In the genomic region with DNA sequence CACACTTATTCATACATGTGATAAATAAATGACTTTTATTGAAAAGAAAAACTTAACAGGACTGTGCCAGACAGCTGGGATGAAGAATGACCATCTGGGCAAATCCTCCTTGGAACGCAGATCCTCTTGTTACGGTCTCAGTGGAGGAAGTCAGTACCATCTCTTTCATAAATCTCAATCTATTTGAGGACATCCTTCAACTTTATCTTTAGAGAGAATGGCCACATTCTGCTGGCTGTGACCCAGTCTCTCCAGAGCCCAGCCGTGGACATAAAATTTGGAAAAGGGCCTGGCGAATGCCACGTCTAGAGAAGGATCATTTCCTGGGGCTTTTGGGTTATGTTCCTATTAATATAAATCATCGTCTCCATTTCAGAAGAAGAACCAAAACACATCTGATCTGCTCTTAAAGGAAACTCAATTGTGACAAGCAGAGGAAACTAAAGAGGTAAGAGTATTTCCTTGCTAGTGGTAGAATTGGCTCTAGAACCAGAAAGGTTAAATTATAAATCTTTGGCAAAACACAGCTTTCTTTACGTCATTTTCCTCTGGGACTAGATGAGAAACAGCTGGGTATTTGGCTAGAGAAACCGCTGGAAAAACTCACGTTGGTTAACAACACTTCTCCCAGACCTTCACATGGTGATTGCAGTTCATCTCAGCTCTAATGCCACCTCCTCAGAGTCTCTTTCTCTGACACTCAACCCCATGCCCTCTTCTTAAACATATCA, we compare ENCODE assay signal across 1 cellular context.
TF ChIP-seq lines count a peak whose summit lies in the region.

No MANE protein-coding gene starts in this region.

TF ChIP-seq in IMR-90, 13 proteins besides CTCF, POLR2A, EP300 and RAD21:
- TF ChIP-seq RFX5 (IDR thresholded peaks at IDR 0.05; ENCODE audit: low read depth, low read length) (no peak), MAFK (IDR thresholded peaks at IDR 0.05; ENCODE audit: low read depth, low read length) (no peak), MXI1 (IDR thresholded peaks at IDR 0.05; ENCODE audit: borderline replicate concordance, low read depth, low read length) (no peak), SMC3 (IDR thresholded peaks at IDR 0.05; ENCODE audit: low read depth, low read length) (no peak), RCOR1 (IDR thresholded peaks at IDR 0.05; ENCODE audit: insufficient replicate concordance, low read length) (no peak), CEBPB (IDR thresholded peaks at IDR 0.05; ENCODE audit: low read depth, low read length) (no peak), BHLHE40 (IDR thresholded peaks at IDR 0.05; ENCODE audit: low read depth, low read length) (no peak), NFE2L2 (IDR thresholded peaks at IDR 0.05; ENCODE audit: low read depth, low read length) (no peak)
- TF ChIP-seq, protein P1, sequence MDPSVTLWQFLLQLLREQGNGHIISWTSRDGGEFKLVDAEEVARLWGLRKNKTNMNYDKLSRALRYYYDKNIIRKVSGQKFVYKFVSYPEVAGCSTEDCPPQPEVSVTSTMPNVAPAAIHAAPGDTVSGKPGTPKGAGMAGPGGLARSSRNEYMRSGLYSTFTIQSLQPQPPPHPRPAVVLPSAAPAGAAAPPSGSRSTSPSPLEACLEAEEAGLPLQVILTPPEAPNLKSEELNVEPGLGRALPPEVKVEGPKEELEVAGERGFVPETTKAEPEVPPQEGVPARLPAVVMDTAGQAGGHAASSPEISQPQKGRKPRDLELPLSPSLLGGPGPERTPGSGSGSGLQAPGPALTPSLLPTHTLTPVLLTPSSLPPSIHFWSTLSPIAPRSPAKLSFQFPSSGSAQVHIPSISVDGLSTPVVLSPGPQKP (IDR thresholded peaks at IDR 0.05; ENCODE audit: borderline replicate concordance, low read depth, low read length) = no peak
